ENCODE assay signal across 8 cellular contexts in the genomic region with DNA sequence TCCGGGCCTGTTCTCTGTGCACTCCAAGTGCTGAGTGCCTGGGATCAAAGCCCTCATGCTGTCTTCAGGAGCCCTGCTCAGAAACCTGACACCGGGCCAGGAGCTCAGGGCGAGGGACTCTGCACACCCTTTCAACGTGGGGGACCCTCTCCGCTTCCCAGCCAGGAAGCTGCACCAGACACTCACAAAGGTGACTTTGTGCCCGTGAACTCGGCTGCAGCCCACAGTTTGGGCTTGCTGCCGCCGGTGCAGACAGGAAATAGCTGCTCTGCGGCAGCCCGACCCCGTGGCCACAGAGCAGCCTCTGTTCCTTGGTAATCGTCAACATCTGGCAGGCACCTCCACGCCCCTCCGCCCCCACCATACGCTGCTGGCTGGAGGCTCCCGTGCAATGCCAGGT.
DNase-seq lines count a peak whose midpoint lies in the region; ATAC-seq and TF ChIP-seq lines count a peak whose summit lies in the region.

No MANE protein-coding gene starts in this region.

- H3K36me3 Mint-ChIP-seq in activated CD8-positive, alpha-beta memory T cell treated with anti-CD3 and anti-CD28 coated beads, Interleukin-2, amount 10 ng/mL, durations not matched to agents 7 days and 5 days: peaks cover 38% of the 10 kb centered on the region

- H3K27ac Mint-ChIP-seq in activated CD8-positive, alpha-beta memory T cell treated with anti-CD3 and anti-CD28 coated beads, Interleukin-2, amount 10 ng/mL, durations not matched to agents 7 days and 5 days: peak overlapping the region; percentile 72

- peak; percentile 88 for DNase-seq in activated CD8-positive, alpha-beta memory T cell treated with anti-CD3 and anti-CD28 coated beads, Interleukin-2, amount 10 ng/mL, durations not matched to agents 7 days and 5 days
- DNase-seq in germinal center (ENCODE audit: low spot score) (peak; percentile 70), DMS53 treated with DMSO at 0.1 percent for 48 hours (lab: John Stamatoyannopoulos, UW; ENCODE audit: unreplicated experiment) (no peak), C1 segment of cervical spinal cord (lab: John Stamatoyannopoulos, UW) (no peak), GM03348 (ENCODE audit: low spot score) (no peak), A673 (ENCODE audit: low spot score) (no peak)
- peak; percentile 15 for DNase-seq in stimulated activated CD4-positive, alpha-beta T cell treated with anti-CD3 and anti-CD28 coated beads, Interleukin-2, amount 100 ng/mL, for 4 hours (ENCODE audit: low read depth)

- H3K27me3 Mint-ChIP-seq in activated CD8-positive, alpha-beta memory T cell treated with anti-CD3 and anti-CD28 coated beads, Interleukin-2, amount 10 ng/mL, durations not matched to agents 7 days and 5 days: peaks cover 5% of the 10 kb centered on the region

- H3K4me1 Mint-ChIP-seq in activated CD8-positive, alpha-beta memory T cell treated with anti-CD3 and anti-CD28 coated beads, Interleukin-2, amount 10 ng/mL, durations not matched to agents 7 days and 5 days: peaks cover 29% of the 10 kb centered on the region

- peak; percentile 96 for ATAC-seq in activated CD8-positive, alpha-beta memory T cell treated with anti-CD3 and anti-CD28 coated beads, Interleukin-2, amount 10 ng/mL, durations not matched to agents 7 days and 5 days

- peak overlapping the region; percentile 51 for H3K4me3 Mint-ChIP-seq in activated CD8-positive, alpha-beta memory T cell treated with anti-CD3 and anti-CD28 coated beads, Interleukin-2, amount 10 ng/mL, durations not matched to agents 7 days and 5 days

- TF ChIP-seq CTCF in A673 (conservative IDR thresholded peaks at IDR 0.05; ENCODE audit: low read depth, low read length): no peak

- CTCF ChIA-PET in activated CD8-positive, alpha-beta memory T cell treated with anti-CD3 and anti-CD28 coated beads, Interleukin-2, amount 10 ng/mL, durations not matched to agents 7 days and 5 days (lab: Charles Lee): interaction anchor here (1.0 to 1.9 kb wide), 3 partner anchors 9 to 204 kb away, joined by 3 to 5 read pairs (median 4); no protein-coding TSS in a partner anchor
- CTCF ChIA-PET in A673 (lab: Charles Lee): no interaction called here

- H3K27me3 ChIP-seq in HUES64 (ENCODE audit: insufficient read depth, low read length) (no peaks in the 10 kb centered on the region), A673 (replicated peaks; ENCODE audit: insufficient read depth, low read depth, low read length, poor library complexity) (no peaks in the 10 kb centered on the region)

- H3K36me3 ChIP-seq in HUES64 (ENCODE audit: insufficient read depth, low read length) (no peaks in the 10 kb centered on the region), A673 (ENCODE audit: insufficient read depth, low read length, poor library complexity, severe bottlenecking) (no peaks in the 10 kb centered on the region)

- H3K27ac ChIP-seq in HUES64 (ENCODE audit: low read depth, low read length): no peak overlapping the region
- no peak overlapping the region for H3K27ac ChIP-seq in A673 (ENCODE audit: low read depth, low read length, poor library complexity, severe bottlenecking)

- BruUV-seq in A673 (replicated peaks; lab: Mats Ljungman, UMichigan): no TSS peak

- intact Hi-C loops in A673 (cut with micrococcal nuclease; ENCODE audit: unreplicated experiment): no loop called here

- H3K4me1 ChIP-seq in HUES64 (ENCODE audit: insufficient read depth, low read length) (peaks cover 11% of the 10 kb centered on the region; the same call in 1 of the 2 replicates), A673 (ENCODE audit: insufficient read depth, low read length, poor library complexity, severe bottlenecking) (no peaks in the 10 kb centered on the region)

- POLR2A ChIA-PET in A673 (lab: Charles Lee; ENCODE audit: low non-redundant PET): no interaction called here

- H3K4me3 ChIP-seq in HUES64 (ENCODE audit: low read length) (no peak overlapping the region), A673 (ENCODE audit: low read depth, low read length, poor library complexity, severe bottlenecking) (no peak overlapping the region)

- H3K9me3 ChIP-seq in HUES64 (ENCODE audit: insufficient read depth, low read depth, low read length) (no peaks in the 10 kb centered on the region), A673 (ENCODE audit: low read depth, low read length, poor library complexity, severe bottlenecking) (no peaks in the 10 kb centered on the region)

- 47% methylated on average over 17 of the region's 17 CpGs for WGBS in HUES64

- no peaks in the 10 kb centered on the region for H3K9me3 Mint-ChIP-seq in activated CD8-positive, alpha-beta memory T cell treated with anti-CD3 and anti-CD28 coated beads, Interleukin-2, amount 10 ng/mL, durations not matched to agents 7 days and 5 days (ENCODE audit: low read depth)

- peak overlapping the region; percentile 53; the same call in 1 of the 2 replicates for H3K9ac ChIP-seq in HUES64 (ENCODE audit: low read depth, low read length)

Comparison
In these comparisons a context has a peak if more than half of its experiments do, and no peak if none do; other contexts are left out.
1. DNase-seq: peak in activated CD8-positive, alpha-beta memory T cell treated with anti-CD3 and anti-CD28 coated beads, Interleukin-2, amount 10 ng/mL, durations not matched to agents 7 days and 5 days (single experiment), germinal center (single experiment) and stimulated activated CD4-positive, alpha-beta T cell treated with anti-CD3 and anti-CD28 coated beads, Interleukin-2, amount 100 ng/mL, for 4 hours (single experiment); none in DMS53 treated with DMSO at 0.1 percent for 48 hours (single experiment), C1 segment of cervical spinal cord (0 of 14), GM03348 (single experiment) and A673 (single experiment).